ENCODE assay signal across 27 cellular contexts in the genomic region with DNA sequence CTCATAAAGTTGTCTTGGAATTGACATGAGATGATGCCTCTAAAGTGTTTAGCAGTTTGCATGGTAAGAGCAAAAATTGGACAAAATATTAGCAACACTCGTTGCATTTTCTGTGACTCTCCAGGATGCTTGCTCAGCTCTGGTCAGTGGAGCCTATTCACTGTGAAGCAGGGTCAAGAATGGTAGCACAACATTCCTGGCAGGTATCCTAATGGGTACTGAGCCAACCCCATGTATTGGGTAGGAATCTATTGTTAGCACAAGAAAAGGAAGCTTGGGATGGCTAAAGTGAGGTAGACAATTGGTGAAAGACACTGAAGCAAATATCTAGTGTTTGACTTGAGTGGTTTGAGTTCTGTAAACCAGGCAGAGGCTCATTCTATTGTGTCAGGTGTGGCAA. TPM values are rescaled to one million over a fixed set of nuclear protein-coding genes. Genes with fewer than 3 reads are reported as not detected.
DNase-seq lines count a peak whose midpoint lies in the region; ATAC-seq and TF ChIP-seq lines count a peak whose summit lies in the region.
"Had no signal": no experiment of that assay in that cellular context is flagged by ENCODE, and none has a peak within 500 bp of the region (broad histone marks: within the 10 kb centered on the region; RNA-seq: fewer than 3 reads in every experiment).

No MANE protein-coding gene starts in this region.

- intact Hi-C loops in left ventricle myocardium superior (cut with micrococcal nuclease), result loop anchor here (10.0 kb wide), 2 partner anchors 198 to 292 kb away; no protein-coding TSS in a partner anchor
- intact Hi-C loops in cardiac septum (cut with DNase I), result no loop called here

- no peak overlapping the region for H3K27ac Mint-ChIP-seq in T-helper 2 cell treated with Interferon-gamma antibody and Interleukin-4, amounts not matched to agents 5 μg/mL and 100 μg/mL, for 36 hours
- H3K27ac Mint-ChIP-seq: CD14-positive monocyte; endodermal cell; natural killer cell; stimulated activated naive CD8-positive, alpha-beta T cell treated with anti-CD3 and anti-CD28 coated beads, Interleukin-15, amount 100 ng/mL, for 72 hours; T-helper 1 cell treated with Interleukin-12 subunit alpha and Interleukin-12 subunit beta and Interleukin-4 antibody, amounts not matched to agents 30 μg/mL and 1 μg/mL, for 36 hours had no signal

- no peaks in the 10 kb centered on the region for H3K9me3 Mint-ChIP-seq in T-helper 2 cell treated with Interferon-gamma antibody and Interleukin-4, amounts not matched to agents 5 μg/mL and 100 μg/mL, for 36 hours
- H3K9me3 Mint-ChIP-seq: CD14-positive monocyte; endodermal cell; natural killer cell; stimulated activated naive CD8-positive, alpha-beta T cell treated with anti-CD3 and anti-CD28 coated beads, Interleukin-15, amount 100 ng/mL, for 72 hours; T-helper 1 cell treated with Interleukin-12 subunit alpha and Interleukin-12 subunit beta and Interleukin-4 antibody, amounts not matched to agents 30 μg/mL and 1 μg/mL, for 36 hours had no signal

- H3K27me3 Mint-ChIP-seq in T-helper 2 cell treated with Interferon-gamma antibody and Interleukin-4, amounts not matched to agents 5 μg/mL and 100 μg/mL, for 36 hours (ENCODE audit: low read depth), result no peaks in the 10 kb centered on the region

- peaks cover 40% of the 10 kb centered on the region for H3K4me1 Mint-ChIP-seq in T-helper 2 cell treated with Interferon-gamma antibody and Interleukin-4, amounts not matched to agents 5 μg/mL and 100 μg/mL, for 36 hours (ENCODE audit: low read depth)
- H3K4me1 Mint-ChIP-seq: natural killer cell had no signal

- no peak for TF ChIP-seq CTCF in astrocyte of the spinal cord (IDR thresholded peaks at IDR 0.05; ENCODE audit: low read depth, low read length)

- H3K36me3 Mint-ChIP-seq in T-helper 2 cell treated with Interferon-gamma antibody and Interleukin-4, amounts not matched to agents 5 μg/mL and 100 μg/mL, for 36 hours (ENCODE audit: low read depth), result no peaks in the 10 kb centered on the region
- H3K36me3 Mint-ChIP-seq: CD14-positive monocyte, natural killer cell had no signal

- no peak overlapping the region for H3K4me3 ChIP-seq in astrocyte of the spinal cord (ENCODE audit: low read depth, low read length)
- H3K4me3 ChIP-seq: HAP-1, hepatocyte, lung, upper lobe of left lung had no signal

- ATAC-seq in left ventricle myocardium superior (peak; percentile 43), GM18909 (IDR thresholded peaks at IDR 0.05; ENCODE audit: poor library complexity, unreplicated experiment) (no peak)
- ATAC-seq in stimulated activated naive CD8-positive, alpha-beta T cell treated with anti-CD3 and anti-CD28 coated beads, Interleukin-15, Interleukin-2, amounts not matched to agents 100 U/mL and 50 U/mL, for 24 hours, result no peak
- ATAC-seq: natural killer cell; stimulated activated naive CD8-positive, alpha-beta T cell treated with anti-CD3 and anti-CD28 coated beads, Interleukin-15, amount 100 ng/mL, for 72 hours had no signal

- in situ Hi-C loops in astrocyte of the spinal cord (cut with HindIII; ENCODE audit: low sequenced_read_pairs), result loop anchor here (10.0 to 25.0 kb wide), 2 partner anchors 48 to 969 kb away; a partner anchor contains a TSS
- in situ Hi-C loops in KBM-7 (cut with MboI; ENCODE audit: low pct_unique_long_range_greater_than_20kb, low sequenced_read_pairs), result no loop called here

- H3K4me3 Mint-ChIP-seq in T-helper 2 cell treated with Interferon-gamma antibody and Interleukin-4, amounts not matched to agents 5 μg/mL and 100 μg/mL, for 36 hours, result no peak overlapping the region
- H3K4me3 Mint-ChIP-seq: CD14-positive monocyte; endodermal cell; natural killer cell; stimulated activated naive CD8-positive, alpha-beta T cell treated with anti-CD3 and anti-CD28 coated beads, Interleukin-15, amount 100 ng/mL, for 72 hours; T-helper 1 cell treated with Interleukin-12 subunit alpha and Interleukin-12 subunit beta and Interleukin-4 antibody, amounts not matched to agents 30 μg/mL and 1 μg/mL, for 36 hours had no signal

- DNase-seq in left ventricle myocardium superior (no peak), cardiac septum (ENCODE audit: low spot score) (no peak), astrocyte of the spinal cord (ENCODE audit: low read depth, low spot score) (peak; percentile 47), mucosa of gallbladder (ENCODE audit: low spot score) (peak; percentile 31), KBM-7 (no peak)
- no peak for DNase-seq in stimulated activated naive CD8-positive, alpha-beta T cell treated with anti-CD3 and anti-CD28 coated beads, Interleukin-15, Interleukin-2, amounts not matched to agents 100 U/mL and 50 U/mL, for 24 hours
- DNase-seq in T-helper 2 cell treated with Interferon-gamma antibody and Interleukin-4, amounts not matched to agents 5 μg/mL and 100 μg/mL, for 36 hours (ENCODE audit: low spot score), result no peak
- DNase-seq: ACHN; activated CD4-positive, alpha-beta T cell treated with anti-CD3 and anti-CD28 coated beads, Interleukin-2, amount 50 U/mL, for 48 hours; amniotic stem cell; DMS 273 treated with DMSO at 0.1 percent for 48 hours; endodermal cell; islet precursor cell; natural killer cell; NCI-H1092 treated with DMSO at 0.1 percent for 48 hours; NCI-H526; posterior cingulate gyrus; stimulated activated naive CD8-positive, alpha-beta T cell treated with anti-CD3 and anti-CD28 coated beads, Interleukin-15, amount 100 ng/mL, for 72 hours; upper lobe of left lung; WERI-Rb-1 had no signal

RNA-seq across cellular contexts. Expression of a gene that starts 10.4 kb away (rescaled TPM):
- total RNA-seq in left ventricle myocardium superior (not detected), cardiac septum (not detected), mucosa of gallbladder (not detected)
- total RNA-seq: endodermal cell, natural killer cell, skeletal muscle tissue, upper lobe of left lung had no signal

Comparison
In these comparisons a context has a peak if more than half of its experiments do, and no peak if none do; other contexts are left out.
1. DNase-seq: peak in astrocyte of the spinal cord (single experiment) and mucosa of gallbladder (single experiment); none in left ventricle myocardium superior (single experiment), cardiac septum (single experiment), stimulated activated naive CD8-positive, alpha-beta T cell treated with anti-CD3 and anti-CD28 coated beads, Interleukin-15, Interleukin-2, amounts not matched to agents 100 U/mL and 50 U/mL, for 24 hours (single experiment), T-helper 2 cell treated with Interferon-gamma antibody and Interleukin-4, amounts not matched to agents 5 μg/mL and 100 μg/mL, for 36 hours (single experiment) and KBM-7 (single experiment).